ENCODE assay signal across 25 cellular contexts in the genomic region with DNA sequence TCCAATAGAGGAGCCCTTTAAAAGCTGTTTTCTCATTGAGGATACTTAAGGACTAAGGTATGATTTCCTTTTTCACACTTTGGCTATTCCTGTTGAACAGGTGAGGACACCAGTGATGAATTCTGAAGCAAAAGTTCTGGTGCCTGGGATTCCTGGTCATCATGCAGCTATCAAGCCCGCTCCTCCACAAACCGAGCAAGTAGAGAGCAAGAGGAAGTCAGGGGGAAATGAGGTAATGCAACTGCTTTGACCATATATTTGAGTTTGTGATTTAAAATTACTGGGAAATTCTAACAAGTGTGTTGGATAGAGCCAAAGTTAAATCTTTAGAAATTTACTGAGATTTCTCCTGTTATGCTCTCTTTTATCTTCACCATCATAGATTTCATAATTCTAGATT. TPM values are rescaled to one million over a fixed set of nuclear protein-coding genes. Genes with fewer than 3 reads are reported as not detected.
A peak's percentile ranks its signal among the peaks of the same experiment; 100 is the strongest.
DNase-seq lines count a peak whose midpoint lies in the region; ATAC-seq, FAIRE-seq and TF ChIP-seq lines count a peak whose summit lies in the region.
"Had no signal": no experiment of that assay in that cellular context is flagged by ENCODE, and none has a peak within 500 bp of the region (broad histone marks: within the 10 kb centered on the region; RNA-seq: fewer than 3 reads in every experiment).

No MANE protein-coding gene starts in this region.

- WGBS in HepG2 (ENCODE audit: low lambda C conversion rate), result 97% methylated on average over 2 of the region's 2 CpGs
- 82% methylated on average over 2 of the region's 2 CpGs for WGBS in right lobe of liver (ENCODE audit: insufficient coverage, low coverage, low lambda C conversion rate, missing lambda C conversion rate)

- H3K27ac ChIP-seq in HepG2 (ENCODE audit: extremely low read length, insufficient read depth, low read length), result no peak overlapping the region
- H3K27ac ChIP-seq in right lobe of liver, result no peak overlapping the region
- peak overlapping the region; percentile 76 for H3K27ac ChIP-seq in epithelial cell of prostate
- H3K27ac ChIP-seq: BLaER1, gastroesophageal sphincter, hepatocyte, ovary, PC-9, upper lobe of right lung had no signal

- TF ChIP-seq EP300 in HepG2 (IDR thresholded peaks at IDR 0.05; ENCODE audit: low read depth in 2 of 2, low read length in 2 of 2) (no peak), HepG2 (CRISPR knock-in tag; IDR thresholded peaks at IDR 0.05; ENCODE audit: borderline replicate concordance) (no peak)

- no peak for FAIRE-seq in HepG2 (lab: Jason Lieb, UNC)
- FAIRE-seq: endometrium had no signal

- H3K4me3 ChIP-seq in HepG2 (replicated peaks in 1 of 3; ENCODE audit: insufficient read depth in 1 of 3, low read depth in 2 of 3, low read length in 3 of 3) (no peak overlapping the region), right lobe of liver (no peak overlapping the region)
- H3K4me3 ChIP-seq: BLaER1, gastroesophageal sphincter, HAP-1, hepatocyte, ovary, PC-9, upper lobe of right lung had no signal

- H3K4me1 Mint-ChIP-seq in activated naive CD8-positive, alpha-beta T cell (ENCODE audit: low read depth), result peaks cover 1% of the 10 kb centered on the region

- H3K9ac ChIP-seq in HepG2 (ENCODE audit: insufficient read depth, low read depth, low read length), result no peak overlapping the region
- H3K9ac ChIP-seq: BLaER1 had no signal

- POLR2A ChIA-PET in HepG2 (lab: Yijun Ruan, JAX), result no interaction called here

- H3K27me3 ChIP-seq in HepG2 (ENCODE audit: control insufficient read depth in 1 of 2, insufficient read depth in 2 of 2, low read length in 2 of 2) (no peaks in the 10 kb centered on the region), right lobe of liver (no peaks in the 10 kb centered on the region)
- H3K27me3 ChIP-seq: BLaER1, gastroesophageal sphincter, hepatocyte, ovary, upper lobe of right lung had no signal

- H3K9me3 Mint-ChIP-seq in activated naive CD8-positive, alpha-beta T cell (ENCODE audit: low read depth), result no peaks in the 10 kb centered on the region
- H3K9me3 Mint-ChIP-seq: activated naive CD8-positive, alpha-beta T cell treated with anti-CD3 and anti-CD28 coated beads, Interleukin-2, amount 10 ng/mL, durations not matched to agents 7 days and 5 days had no signal

- CTCF ChIA-PET in HepG2 (lab: Yijun Ruan, JAX; ENCODE audit: low intra/inter-chr PET ratio, low total read pairs), result no interaction called here

- H3K36me3 ChIP-seq in HepG2 (replicated peaks in 1 of 2; ENCODE audit: control insufficient read depth in 1 of 2, insufficient read depth in 2 of 2, low read length in 2 of 2) (peaks cover 46 to 97% of the 10 kb centered on the region in 2 experiments), right lobe of liver (peaks cover 0 to 81% (median 34%) of the 10 kb centered on the region in 4 donors)
- H3K36me3 ChIP-seq: ovary had no signal

- peaks cover 18% of the 10 kb centered on the region for H3K36me3 Mint-ChIP-seq in activated naive CD8-positive, alpha-beta T cell

- H3K79me2 ChIP-seq in HepG2 (ENCODE audit: insufficient read depth, low read length), result peaks cover 18% of the 10 kb centered on the region

- H3K27me3 Mint-ChIP-seq in activated naive CD8-positive, alpha-beta T cell, result no peaks in the 10 kb centered on the region
- H3K27me3 Mint-ChIP-seq: activated naive CD8-positive, alpha-beta T cell treated with anti-CD3 and anti-CD28 coated beads, Interleukin-2, amount 10 ng/mL, durations not matched to agents 7 days and 5 days had no signal

- H3K4me1 ChIP-seq in HepG2 (ENCODE audit: insufficient read depth, low read length) (no peaks in the 10 kb centered on the region), right lobe of liver (no peaks in the 10 kb centered on the region)
- H3K4me1 ChIP-seq: BLaER1, gastroesophageal sphincter, HAP-1, upper lobe of right lung had no signal

- TF ChIP-seq POLR2A in HepG2 (IDR thresholded peaks at IDR 0.05; ENCODE audit: insufficient read depth in 1 of 2, low read depth in 2 of 2, low read length in 2 of 2) (no peak), right lobe of liver (IDR thresholded peaks at IDR 0.05) (no peak)

- no peak for DNase-seq in HepG2 (ENCODE audit: low spot score)
- DNase-seq in right lobe of liver, result no peak
- no peak for DNase-seq in epithelial cell of prostate (ENCODE audit: low read depth, low spot score)
- DNase-seq in kidney glomerular epithelial cell (lab: John Stamatoyannopoulos, UW), result no peak
- no peak for DNase-seq in NCI-H2107 (lab: John Stamatoyannopoulos, UW)
- DNase-seq: activated naive CD8-positive, alpha-beta T cell treated with anti-CD3 and anti-CD28 coated beads, Interleukin-2, amount 10 ng/mL, durations not matched to agents 7 days and 5 days; Kasumi-1; MV-4-11; NCI-H1436; NCI-H2081; NCI-H226; NCI-H69; ovary; PC-9; stimulated activated naive CD4-positive, alpha-beta T cell; upper lobe of right lung had no signal

- no peak for ATAC-seq in HepG2
- no peak for ATAC-seq in right lobe of liver
- ATAC-seq in GM21515 (IDR thresholded peaks at IDR 0.05; ENCODE audit: unreplicated experiment), result no peak
- ATAC-seq: gastroesophageal sphincter, Right ventricle myocardium inferior, upper lobe of right lung had no signal

- BruUV-seq in HepG2 (replicated peaks; lab: Mats Ljungman, UMichigan), result no TSS peak

- peaks cover 3% of the 10 kb centered on the region; the same call in 1 of the 2 replicates for H4K20me1 ChIP-seq in HepG2 (ENCODE audit: insufficient read depth, low read length)

- in situ Hi-C loops in HepG2 (cut with HindIII; ENCODE audit: extremely low pct_ligation_motif_present, low pct_unique_long_range_greater_than_20kb), result no loop called here

- H3K9me3 ChIP-seq in HepG2 (ENCODE audit: low read length) (no peaks in the 10 kb centered on the region), right lobe of liver (no peaks in the 10 kb centered on the region)
- H3K9me3 ChIP-seq: BLaER1, gastroesophageal sphincter, HAP-1, ovary, upper lobe of right lung had no signal

- TF ChIP-seq CTCF in HepG2 (CRISPR knock-in tag; IDR thresholded peaks at IDR 0.05) (no peak), right lobe of liver (IDR thresholded peaks at IDR 0.05) (no peak)

- no peak overlapping the region for H3K4me2 ChIP-seq in HepG2 (ENCODE audit: low read depth, low read length)
- H3K4me2 ChIP-seq: BLaER1, hepatocyte, PC-9 had no signal

- TF ChIP-seq RAD21 in HepG2 (CRISPR knock-in tag; IDR thresholded peaks at IDR 0.05), result no peak

- H3K27ac Mint-ChIP-seq in activated naive CD8-positive, alpha-beta T cell, result peak overlapping the region; percentile 41

- H2AFZ ChIP-seq in HepG2 (ENCODE audit: low read length), result no peak overlapping the region
- H2AFZ ChIP-seq: hepatocyte, PC-9 had no signal

- no peak overlapping the region for H3K4me3 Mint-ChIP-seq in activated naive CD8-positive, alpha-beta T cell
- H3K4me3 Mint-ChIP-seq: activated naive CD8-positive, alpha-beta T cell treated with anti-CD3 and anti-CD28 coated beads, Interleukin-2, amount 10 ng/mL, durations not matched to agents 7 days and 5 days had no signal

- intact Hi-C loops in HepG2 (cut with micrococcal nuclease; ENCODE audit: unreplicated experiment), result loop anchor here (10.0 kb wide), 1 partner anchor 103 kb away; no protein-coding TSS in a partner anchor
- intact Hi-C loops in right lobe of liver (cut with DNase I), result no loop called here

RNA-seq across cellular contexts. Expression of a gene that starts 33.0 kb away (rescaled TPM):
- total RNA-seq in HepG2 (2016; rRNA removed; fragmentation: Illumina TruSeq; extraction: Trizol), result 167 and 253 TPM in 2 replicates
- total RNA-seq in HepG2 (2016; cell fraction: cytosol; rRNA removed; fragmentation: Illumina TruSeq; extraction: Trizol; ENCODE audit: low read depth), result 59.9 and 79.6 TPM in 2 replicates
- total RNA-seq in HepG2 (2016; cell fraction: insoluble cytoplasmic fraction; rRNA removed; fragmentation: Illumina TruSeq; extraction: Trizol), result 172 and 225 TPM in 2 replicates
- 56.9 and 74.1 TPM in 2 replicates for total RNA-seq in HepG2 (2016; cell fraction: membrane; rRNA removed; fragmentation: Illumina TruSeq; extraction: Trizol)
- total RNA-seq in HepG2 (2016; cell fraction: nucleus; rRNA removed; fragmentation: Illumina TruSeq; extraction: Trizol), result 121 and 138 TPM in 2 replicates
- polyA plus RNA-seq in HepG2 (2011; rRNA removed), result 88.9 and 121 TPM in 2 replicates
- polyA plus RNA-seq in HepG2 (2011; cell fraction: cytosol; rRNA removed), result 39.8 and 64.9 TPM in 2 replicates
- polyA plus RNA-seq in HepG2 (2011; cell fraction: nucleus; rRNA removed), result 67.2 and 70.8 TPM in 2 replicates
- polyA plus RNA-seq in HepG2 (2012), result 60.3 and 80.3 TPM in 2 replicates
- polyA plus RNA-seq in HepG2 (2016; cell fraction: cytosol; fragmentation: Illumina TruSeq; extraction: Trizol; ENCODE audit: low read depth), result 9.5 and 10.8 TPM in 2 replicates
- polyA plus RNA-seq in HepG2 (2016; cell fraction: insoluble cytoplasmic fraction; fragmentation: Illumina TruSeq; extraction: Trizol; ENCODE audit: low read depth), result 143 and 154 TPM in 2 replicates
- 17.2 and 23.0 TPM in 2 replicates for polyA plus RNA-seq in HepG2 (2016; cell fraction: membrane; fragmentation: Illumina TruSeq; extraction: Trizol; ENCODE audit: low read depth)
- 126 and 131 TPM in 2 replicates for polyA plus RNA-seq in HepG2 (2016; cell fraction: nucleus; fragmentation: Illumina TruSeq; extraction: Trizol; ENCODE audit: insufficient read depth, low read depth)
- polyA minus RNA-seq in HepG2 (2011; rRNA and poly(A)+ RNA removed; ENCODE audit: low replicate concordance), result 88.1 and 150 TPM in 2 replicates
- polyA minus RNA-seq in HepG2 (2011; cell fraction: cytosol; rRNA and poly(A)+ RNA removed), result 100 and 113 TPM in 2 replicates
- polyA minus RNA-seq in HepG2 (2011; cell fraction: nucleus; rRNA and poly(A)+ RNA removed), result 160 and 248 TPM in 2 replicates
- 10 to 100 TPM; 17.9 to 23.8 (median 22.5) TPM for total RNA-seq in right lobe of liver

RNA-seq across cellular contexts. Expression of a gene that starts 53.6 kb away (rescaled TPM):
- total RNA-seq in HepG2 (2016; rRNA removed; fragmentation: Illumina TruSeq; extraction: Trizol) (under 0.01 TPM in 1 of 2 replicates, not detected in the other), right lobe of liver (under 1 TPM in 5 of 6 experiments, not detected in 1; 0.06 to 0.37 (median 0.14) TPM)
- total RNA-seq in HepG2 (2016; cell fraction: cytosol; rRNA removed; fragmentation: Illumina TruSeq; extraction: Trizol; ENCODE audit: low read depth), result not detected in 2 replicates
- total RNA-seq in HepG2 (2016; cell fraction: insoluble cytoplasmic fraction; rRNA removed; fragmentation: Illumina TruSeq; extraction: Trizol), result not detected in 2 replicates
- not detected in 2 replicates for total RNA-seq in HepG2 (2016; cell fraction: membrane; rRNA removed; fragmentation: Illumina TruSeq; extraction: Trizol)
- 0.06 and 0.19 TPM in 2 replicates for total RNA-seq in HepG2 (2016; cell fraction: nucleus; rRNA removed; fragmentation: Illumina TruSeq; extraction: Trizol)
- 0.05 TPM in 2 replicates for polyA plus RNA-seq in HepG2 (2011; rRNA removed)
- 0.04 and 0.13 TPM in 2 replicates for polyA plus RNA-seq in HepG2 (2011; cell fraction: cytosol; rRNA removed)
- 0.36 and 0.74 TPM in 2 replicates for polyA plus RNA-seq in HepG2 (2011; cell fraction: nucleus; rRNA removed)
- polyA plus RNA-seq in HepG2 (2012), result 0.04 TPM in 1 of 2 replicates, not detected in the other
- polyA plus RNA-seq in HepG2 (2016; cell fraction: cytosol; fragmentation: Illumina TruSeq; extraction: Trizol; ENCODE audit: low read depth), result not detected in 2 replicates
- polyA plus RNA-seq in HepG2 (2016; cell fraction: insoluble cytoplasmic fraction; fragmentation: Illumina TruSeq; extraction: Trizol; ENCODE audit: low read depth), result not detected in 2 replicates
- polyA plus RNA-seq in HepG2 (2016; cell fraction: membrane; fragmentation: Illumina TruSeq; extraction: Trizol; ENCODE audit: low read depth), result not detected in 2 replicates
- polyA plus RNA-seq in HepG2 (2016; cell fraction: nucleus; fragmentation: Illumina TruSeq; extraction: Trizol; ENCODE audit: insufficient read depth, low read depth), result 0.61 TPM in 1 of 2 replicates, not detected in the other
- polyA minus RNA-seq in HepG2 (2011; rRNA and poly(A)+ RNA removed; ENCODE audit: low replicate concordance), result 0.02 and 1.6 TPM in 2 replicates
- not detected in 2 replicates for polyA minus RNA-seq in HepG2 (2011; cell fraction: cytosol; rRNA and poly(A)+ RNA removed)
- polyA minus RNA-seq in HepG2 (2011; cell fraction: nucleus; rRNA and poly(A)+ RNA removed), result 1.0 TPM in 1 of 2 replicates, not detected in the other
- total RNA-seq: renal cortical epithelial cell had no signal

RNA-seq across cellular contexts. Expression of a gene that starts 57.4 kb away (rescaled TPM):
- total RNA-seq in HepG2 (2016; rRNA removed; fragmentation: Illumina TruSeq; extraction: Trizol), result 23.5 and 29.7 TPM in 2 replicates
- 14.6 and 25.8 TPM in 2 replicates for total RNA-seq in HepG2 (2016; cell fraction: cytosol; rRNA removed; fragmentation: Illumina TruSeq; extraction: Trizol; ENCODE audit: low read depth)
- total RNA-seq in HepG2 (2016; cell fraction: insoluble cytoplasmic fraction; rRNA removed; fragmentation: Illumina TruSeq; extraction: Trizol), result 19.8 and 37.3 TPM in 2 replicates
- 11.6 and 17.0 TPM in 2 replicates for total RNA-seq in HepG2 (2016; cell fraction: membrane; rRNA removed; fragmentation: Illumina TruSeq; extraction: Trizol)
- 18.5 and 19.2 TPM in 2 replicates for total RNA-seq in HepG2 (2016; cell fraction: nucleus; rRNA removed; fragmentation: Illumina TruSeq; extraction: Trizol)
- 15.3 and 19.7 TPM in 2 replicates for polyA plus RNA-seq in HepG2 (2011; rRNA removed)
- polyA plus RNA-seq in HepG2 (2011; cell fraction: cytosol; rRNA removed), result 8.7 and 11.6 TPM in 2 replicates
- 13.3 and 14.3 TPM in 2 replicates for polyA plus RNA-seq in HepG2 (2011; cell fraction: nucleus; rRNA removed)
- 18.4 and 19.0 TPM in 2 replicates for polyA plus RNA-seq in HepG2 (2012)
- 3.4 and 3.7 TPM in 2 replicates for polyA plus RNA-seq in HepG2 (2016; cell fraction: cytosol; fragmentation: Illumina TruSeq; extraction: Trizol; ENCODE audit: low read depth)
- polyA plus RNA-seq in HepG2 (2016; cell fraction: insoluble cytoplasmic fraction; fragmentation: Illumina TruSeq; extraction: Trizol; ENCODE audit: low read depth), result 36.4 and 36.6 TPM in 2 replicates
- polyA plus RNA-seq in HepG2 (2016; cell fraction: membrane; fragmentation: Illumina TruSeq; extraction: Trizol; ENCODE audit: low read depth), result 7.8 and 8.1 TPM in 2 replicates
- polyA plus RNA-seq in HepG2 (2016; cell fraction: nucleus; fragmentation: Illumina TruSeq; extraction: Trizol; ENCODE audit: insufficient read depth, low read depth), result 38.0 and 40.7 TPM in 2 replicates
- polyA minus RNA-seq in HepG2 (2011; rRNA and poly(A)+ RNA removed; ENCODE audit: low replicate concordance), result 8.9 and 10.3 TPM in 2 replicates
- 8.7 and 13.5 TPM in 2 replicates for polyA minus RNA-seq in HepG2 (2011; cell fraction: cytosol; rRNA and poly(A)+ RNA removed)
- polyA minus RNA-seq in HepG2 (2011; cell fraction: nucleus; rRNA and poly(A)+ RNA removed), result 20.9 and 25.7 TPM in 2 replicates
- total RNA-seq in right lobe of liver, result 1 to 10 TPM; 6.4 to 9.5 (median 7.6) TPM
